ENCODE assay signal across 8 cellular contexts in the genomic region with DNA sequence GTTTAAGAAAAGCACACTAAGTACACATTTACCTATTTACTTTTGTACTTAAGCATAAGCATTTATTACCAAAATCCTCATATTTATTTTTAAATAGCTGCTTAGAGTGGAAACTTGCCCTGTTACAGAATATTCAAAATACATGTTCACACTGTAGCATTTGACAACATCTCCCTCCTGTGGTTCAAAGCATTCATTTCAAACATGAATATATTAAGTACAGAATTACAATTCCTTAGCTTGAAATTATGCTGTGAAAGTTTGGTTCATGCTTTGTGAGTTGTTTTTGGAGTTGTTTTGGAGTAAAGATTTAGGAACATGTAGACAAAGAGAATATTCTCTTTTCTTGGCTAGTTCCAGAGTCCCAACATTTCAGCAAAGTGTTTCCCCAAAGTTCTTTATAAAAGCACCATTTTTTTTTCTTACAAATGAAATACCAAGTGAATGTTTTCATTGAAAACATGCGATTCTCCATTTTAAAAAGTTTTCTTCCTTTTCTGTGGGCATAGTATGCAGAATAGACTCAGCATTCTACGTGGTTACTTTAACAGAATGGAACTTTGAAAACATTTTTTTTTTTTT. TPM values are rescaled to one million over a fixed set of nuclear protein-coding genes. Genes with fewer than 3 reads are reported as not detected.
A peak's percentile ranks its signal among the peaks of the same experiment; 100 is the strongest.
DNase-seq lines count a peak whose midpoint lies in the region; ATAC-seq and TF ChIP-seq lines count a peak whose summit lies in the region.

No MANE protein-coding gene starts in this region.

- peaks cover 7% of the 10 kb centered on the region; the same call in 1 of the 2 replicates for H3K36me3 ChIP-seq in Karpas-422 (ENCODE audit: insufficient read depth, low read length)
- H3K36me3 ChIP-seq in adrenal gland (replicated peaks in 1 of 2), result peaks cover 0 to 13% of the 10 kb centered on the region in 2 donors
- peaks cover 0 to 40% of the 10 kb centered on the region in 2 donors for H3K36me3 ChIP-seq in left lung

- no peak overlapping the region for H2AFZ ChIP-seq in Karpas-422 (ENCODE audit: low read length)

- H3K4me2 ChIP-seq in Karpas-422 (ENCODE audit: low read depth, low read length, poor library complexity, severe bottlenecking), result no peak overlapping the region

- H3K9me3 ChIP-seq in Karpas-422 (ENCODE audit: low read length) (no peaks in the 10 kb centered on the region), adrenal gland (replicated peaks in 1 of 3) (no peaks in the 10 kb centered on the region), left lung (no peaks in the 10 kb centered on the region)

- peak; percentile 84 for ATAC-seq in left lung
- no peak for ATAC-seq in HG03521 (IDR thresholded peaks at IDR 0.05; ENCODE audit: unreplicated experiment)

- H3K4me3 ChIP-seq in Karpas-422 (ENCODE audit: low read length), result no peak overlapping the region
- no peak overlapping the region for H3K4me3 ChIP-seq in adrenal gland
- H3K4me3 ChIP-seq in left lung, result no peak overlapping the region

- no peak for TF ChIP-seq POLR2A in adrenal gland (IDR thresholded peaks at IDR 0.05)

- H4K20me1 ChIP-seq in Karpas-422 (ENCODE audit: insufficient read depth, low read depth, low read length), result no peaks in the 10 kb centered on the region

- H3K9ac ChIP-seq in Karpas-422 (ENCODE audit: low read length), result no peak overlapping the region

- H3K9me2 ChIP-seq in Karpas-422 (replicated peaks; ENCODE audit: insufficient read depth, low read length), result no peaks in the 10 kb centered on the region

- H3K4me1 ChIP-seq in Karpas-422 (ENCODE audit: low read length) (no peaks in the 10 kb centered on the region), adrenal gland (replicated peaks in 1 of 2) (peaks cover 0 to 2% of the 10 kb centered on the region in 2 donors), left lung (peaks cover 10 to 32% of the 10 kb centered on the region in 2 donors)

- peak; percentile 42 to 82 (median 68) for TF ChIP-seq CTCF in adrenal gland (IDR thresholded peaks at IDR 0.05)
- peak; percentile 42 to 69 for TF ChIP-seq CTCF in left lung (IDR thresholded peaks at IDR 0.05)

- peak; percentile 19 for DNase-seq in DMS53 treated with DMSO at 0.1 percent for 48 hours (lab: John Stamatoyannopoulos, UW; ENCODE audit: unreplicated experiment)
- peak; percentile 74 for DNase-seq in Karpas-422
- DNase-seq in adrenal gland, result no peak
- no peak for DNase-seq in left lung
- DNase-seq in activated CD8-positive, alpha-beta memory T cell treated with anti-CD3 and anti-CD28 coated beads, Interleukin-2, amount 50 U/mL, for 48 hours, result no peak
- no peak for DNase-seq in NCI-H1105 (lab: John Stamatoyannopoulos, UW)
- no peak for DNase-seq in stimulated activated CD4-positive, alpha-beta T cell treated with anti-CD3 and anti-CD28 coated beads, Interleukin-2, amount 100 ng/mL, for 48 hours

- no peaks in the 10 kb centered on the region for H3K79me2 ChIP-seq in Karpas-422 (ENCODE audit: low read length)

- WGBS in adrenal gland, 4 donors, result 73 to 85% (median 77%) methylated on average over 2 of the region's 2 CpGs

- intact Hi-C loops in adrenal gland (cut with DNase I), result no loop called here
- intact Hi-C loops in left lung (cut with DNase I), result no loop called here

- H3K27me3 ChIP-seq in Karpas-422 (ENCODE audit: low read length), result no peaks in the 10 kb centered on the region
- H3K27me3 ChIP-seq in adrenal gland, result no peaks in the 10 kb centered on the region
- no peaks in the 10 kb centered on the region for H3K27me3 ChIP-seq in left lung

- H3K27ac ChIP-seq in Karpas-422 (ENCODE audit: low read length), result no peak overlapping the region
- no peak overlapping the region for H3K27ac ChIP-seq in adrenal gland
- H3K27ac ChIP-seq in left lung, result peak overlapping the region in 1 of 2 donors; percentile 13

RNA-seq across cellular contexts. Expression of gene TUBD1, which starts 33.2 kb away (rescaled TPM):
- total RNA-seq in Karpas-422 (2014; rRNA removed; shearing (Covaris generic); ENCODE audit: low replicate concordance), result 3.1 and 7.3 TPM in 2 replicates
- total RNA-seq in adrenal gland (10 to 100 TPM in 3 of 8 donors, 1 to 10 TPM in 5; 3.1 to 14.1 (median 7.7) TPM), left lung (1 to 10 TPM; 7.4 to 8.5 TPM)
- 10 to 100 TPM in 1 of 3 donors, 1 to 10 TPM in 2; 6.0 to 10.2 (median 7.1) TPM for polyA plus RNA-seq in adrenal gland

RNA-seq across cellular contexts. Expression of gene RPS6KB1, which starts 33.4 kb away (rescaled TPM):
- total RNA-seq in Karpas-422 (2014; rRNA removed; shearing (Covaris generic); ENCODE audit: low replicate concordance), result 22.0 and 22.8 TPM in 2 replicates
- total RNA-seq in adrenal gland (10 to 100 TPM; 20.9 to 49.0 (median 38.2) TPM), left lung (10 to 100 TPM; 26.4 to 30.3 TPM)
- 10 to 100 TPM; 13.2 to 37.4 (median 16.7) TPM for polyA plus RNA-seq in adrenal gland

Comparison
In these comparisons a context has a peak if more than half of its experiments do, and no peak if none do; other contexts are left out.
1. DNase-seq: peak in DMS53 treated with DMSO at 0.1 percent for 48 hours (single experiment) and Karpas-422 (single experiment); none in adrenal gland (0 of 7), left lung (0 of 2), activated CD8-positive, alpha-beta memory T cell treated with anti-CD3 and anti-CD28 coated beads, Interleukin-2, amount 50 U/mL, for 48 hours (single experiment), NCI-H1105 (single experiment) and stimulated activated CD4-positive, alpha-beta T cell treated with anti-CD3 and anti-CD28 coated beads, Interleukin-2, amount 100 ng/mL, for 48 hours (0 of 2).